In the genomic region with DNA sequence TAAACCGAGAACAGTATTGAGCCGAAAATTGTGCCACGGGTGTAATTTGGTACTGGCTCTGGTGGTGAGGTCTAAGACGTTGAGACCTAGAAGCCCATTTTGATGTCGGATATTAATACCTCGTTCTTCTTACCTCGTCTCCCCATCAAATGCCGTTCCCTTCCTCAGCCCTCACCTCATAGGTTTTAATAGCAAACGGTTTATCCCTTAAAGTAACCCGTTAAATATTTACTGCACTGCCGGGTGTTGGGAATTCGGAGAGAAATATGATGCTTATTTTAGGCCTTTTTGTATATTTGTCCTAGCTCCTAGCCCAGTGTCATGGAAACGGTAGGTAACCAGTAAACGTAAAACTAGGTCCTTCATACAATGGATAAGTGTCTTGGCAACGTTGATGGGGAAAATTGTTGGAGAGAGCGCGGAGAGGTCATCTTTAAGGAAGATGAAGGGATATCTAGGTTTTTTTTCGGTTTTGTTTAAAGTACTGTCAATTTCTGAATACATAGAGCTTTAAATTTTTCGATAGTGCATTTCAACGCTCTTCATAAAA, we compare ENCODE assay signal across 9 cellular contexts. TPM values are rescaled to one million over a fixed set of nuclear protein-coding genes. Genes with fewer than 3 reads are reported as not detected.
DNase-seq lines count a peak whose midpoint lies in the region; ATAC-seq, FAIRE-seq and TF ChIP-seq lines count a peak whose summit lies in the region.
"Had no signal": no experiment of that assay in that cellular context is flagged by ENCODE, and none has a peak within 500 bp of the region (broad histone marks: within the 10 kb centered on the region; RNA-seq: fewer than 3 reads in every experiment).

No MANE protein-coding gene starts in this region.

- H2AFZ ChIP-seq in mesenchymal stem cell (ENCODE audit: low read depth, low read length): no peak overlapping the region

- H3K4me3 ChIP-seq in BE2C (ENCODE audit: low read depth, low read length): peak overlapping the region; percentile 90
- peak overlapping the region; percentile 96 for H3K4me3 ChIP-seq in LNCaP clone FGC (ENCODE audit: low read depth, low read length)
- peak overlapping the region; percentile 63 to 72 for H3K4me3 ChIP-seq in cardiac fibroblast (replicated peaks in 1 of 2; ENCODE audit: low read depth in 2 of 2, low read length in 2 of 2)
- peak overlapping the region; percentile 74 to 84 for H3K4me3 ChIP-seq in mesenchymal stem cell (ENCODE audit: insufficient read depth in 1 of 2, low read depth in 1 of 2, low read length in 2 of 2)

- 16% methylated on average over 14 of the region's 20 CpGs for WGBS in mesenchymal stem cell

- peaks cover 4% of the 10 kb centered on the region for H3K79me1 ChIP-seq in mesenchymal stem cell (replicated peaks; ENCODE audit: low read length, poor library complexity, severe bottlenecking)

- no peak overlapping the region for H2BK120ac ChIP-seq in mesenchymal stem cell (ENCODE audit: low read depth, low read length)

- H3K27me3 ChIP-seq in BE2C (no peaks in the 10 kb centered on the region), mesenchymal stem cell (ENCODE audit: control insufficient read depth in 1 of 2, insufficient read depth in 1 of 2, low read length in 2 of 2) (no peaks in the 10 kb centered on the region)

- no peak overlapping the region for H4K91ac ChIP-seq in mesenchymal stem cell (ENCODE audit: low read length)

- H3K36me3 ChIP-seq in BE2C (no peaks in the 10 kb centered on the region), mesenchymal stem cell (ENCODE audit: control insufficient read depth in 1 of 2, insufficient read depth in 2 of 2, low read depth in 1 of 2, low read length in 2 of 2) (peaks cover 9 to 16% of the 10 kb centered on the region in 2 experiments)

- peak overlapping the region in 1 of 2 experiments; percentile 43 for H3K4ac ChIP-seq in mesenchymal stem cell (ENCODE audit: low read depth in 1 of 2, low read length in 2 of 2)

- H3K4me1 ChIP-seq in BE2C (no peaks in the 10 kb centered on the region), mesenchymal stem cell (ENCODE audit: control insufficient read depth, insufficient read depth, low read depth, low read length) (peaks cover 9% of the 10 kb centered on the region)

- no peak overlapping the region for H2BK5ac ChIP-seq in mesenchymal stem cell (ENCODE audit: low read depth, low read length, poor library complexity, severe bottlenecking)

- H3K18ac ChIP-seq in mesenchymal stem cell (ENCODE audit: low read depth in 1 of 2, low read length in 2 of 2): no peak overlapping the region

- no peak overlapping the region for H3K14ac ChIP-seq in mesenchymal stem cell (ENCODE audit: low read length in 2 of 2)

- H3K23ac ChIP-seq in mesenchymal stem cell (ENCODE audit: low read length in 2 of 2): no peak overlapping the region

- no peak overlapping the region for H2BK12ac ChIP-seq in mesenchymal stem cell (ENCODE audit: low read length in 2 of 2)

- no peak overlapping the region for H4K8ac ChIP-seq in mesenchymal stem cell (ENCODE audit: low read length)

- peak overlapping the region; percentile 75 for H3K4me2 ChIP-seq in mesenchymal stem cell (ENCODE audit: low read length, poor library complexity, severe bottlenecking)

- no peak overlapping the region for H2BK15ac ChIP-seq in mesenchymal stem cell (ENCODE audit: low read depth, poor library complexity, severe bottlenecking)

- peak overlapping the region; percentile 99 for H3K9ac ChIP-seq in mesenchymal stem cell (ENCODE audit: low read length)

- DNase-seq in BE2C (no peak), LNCaP clone FGC (ENCODE audit: low read depth) (no peak), cardiac fibroblast (ENCODE audit: low read depth in 2 of 2) (peak; percentile 38 to 49), mesenchymal stem cell (peak; percentile 57), HTR-8/SVneo (ENCODE audit: insufficient read length, low spot score) (no peak)
- no peak for DNase-seq in effector CD8-positive, alpha-beta T cell (lab: John Stamatoyannopoulos, UW)

- H3K27ac ChIP-seq in mesenchymal stem cell (ENCODE audit: low read length, poor library complexity, severe bottlenecking): no peak overlapping the region

- H2AK5ac ChIP-seq in mesenchymal stem cell (ENCODE audit: low read length, severe bottlenecking): no peak overlapping the region

- ATAC-seq in GM21447 (IDR thresholded peaks at IDR 0.05; ENCODE audit: unreplicated experiment) (no peak), HG02884 (IDR thresholded peaks at IDR 0.05; ENCODE audit: unreplicated experiment) (no peak)

- H3K9me3 ChIP-seq in BE2C: no peaks in the 10 kb centered on the region
- no peaks in the 10 kb centered on the region for H3K9me3 ChIP-seq in mesenchymal stem cell (ENCODE audit: control insufficient read depth, low read length)

- no peak for FAIRE-seq in HTR-8/SVneo (lab: Jason Lieb, UNC)
- FAIRE-seq: colon had no signal

- no peak for TF ChIP-seq CTCF in BE2C (IDR thresholded peaks at IDR 0.05; ENCODE audit: low read depth, low read length)
- no peak for TF ChIP-seq CTCF in LNCaP clone FGC (IDR thresholded peaks at IDR 0.05; ENCODE audit: control insufficient read depth, extremely low read depth, insufficient read depth)
- no peak for TF ChIP-seq CTCF in cardiac fibroblast (IDR thresholded peaks at IDR 0.05; ENCODE audit: low read depth, low read length)

RNA-seq across cellular contexts. Expression of a gene that starts 1.0 kb away (rescaled TPM):
- 254 TPM for polyA plus RNA-seq in BE2C (2012; ENCODE audit: insufficient read depth, insufficient read length, low read depth)
- polyA plus RNA-seq in mesenchymal stem cell (2013, experiment 1 of 2): 134 TPM
- 133 TPM for polyA plus RNA-seq in mesenchymal stem cell (2013, experiment 2 of 2)

Comparison
In these comparisons a context has a peak if more than half of its experiments do, and no peak if none do; other contexts are left out.
1. DNase-seq: peak in cardiac fibroblast (2 of 2) and mesenchymal stem cell (single experiment); none in BE2C (single experiment), LNCaP clone FGC (single experiment), effector CD8-positive, alpha-beta T cell (single experiment) and HTR-8/SVneo (single experiment).
2. Peak in every context shown above with its lines, with median percentiles within 50 percentile points of each other: H3K4me3 ChIP-seq.